In genomic region chr7:91034459-91035368, GRCh38 we compare ENCODE assay signal across 8 cellular contexts.
DNase-seq lines count a peak whose midpoint lies in the region; ATAC-seq and TF ChIP-seq lines count a peak whose summit lies in the region.

No MANE protein-coding gene starts in this region.

- H3K27ac Mint-ChIP-seq in endodermal cell: no peak overlapping the region

- no peaks in the 10 kb centered on the region for H3K27me3 ChIP-seq in ACC112 (ENCODE audit: insufficient read depth, low read length)
- H3K27me3 ChIP-seq in PC-9 (ENCODE audit: insufficient read depth, low read depth): no peaks in the 10 kb centered on the region
- no peaks in the 10 kb centered on the region for H3K27me3 ChIP-seq in endodermal cell (ENCODE audit: control insufficient read depth, insufficient read depth, low read length, poor library complexity, severe bottlenecking)
- H3K27me3 ChIP-seq in effector memory CD4-positive, alpha-beta T cell (replicated peaks; ENCODE audit: control insufficient read depth, insufficient read depth, low read length, poor library complexity, severe bottlenecking): no peaks in the 10 kb centered on the region

- no peak overlapping the region for H3K4me3 Mint-ChIP-seq in endodermal cell

- H3K9me3 Mint-ChIP-seq in endodermal cell: peaks cover 2% of the 10 kb centered on the region

- BruUV-seq in PC-9 (replicated peaks; lab: Mats Ljungman, UMichigan): no TSS peak

- no peaks in the 10 kb centered on the region for H3K36me3 Mint-ChIP-seq in endodermal cell (ENCODE audit: low read depth)

- intact Hi-C loops in PC-9 (cut with micrococcal nuclease; ENCODE audit: unreplicated experiment): loop anchor here (1.0 to 5.0 kb wide), 5 partner anchors 406 to 882 kb away; partner anchors contain the start of gene STEAP1

- H3K4me1 ChIP-seq in ACC112 (ENCODE audit: control insufficient read depth, insufficient read depth, low read length, unreplicated experiment) (peaks cover 5% of the 10 kb centered on the region), PC-9 (replicated peaks; ENCODE audit: insufficient read depth) (no peaks in the 10 kb centered on the region), endodermal cell (ENCODE audit: control insufficient read depth, insufficient read depth, low read length) (no peaks in the 10 kb centered on the region)
- no peaks in the 10 kb centered on the region for H3K4me1 ChIP-seq in effector memory CD4-positive, alpha-beta T cell (ENCODE audit: control insufficient read depth, insufficient read depth, low read length, poor library complexity, severe bottlenecking)

- H3K27ac ChIP-seq in ACC112 (ENCODE audit: low read depth, low read length): 0 out of 2 replicates have a peak overlapping the region, but pooled peaks have one; percentile 4
- no peak overlapping the region for H3K27ac ChIP-seq in PC-9
- no peak overlapping the region for H3K27ac ChIP-seq in endodermal cell (ENCODE audit: low read depth, low read length)
- no peak overlapping the region for H3K27ac ChIP-seq in effector memory CD4-positive, alpha-beta T cell (ENCODE audit: insufficient read depth, low read length, poor library complexity, severe bottlenecking)

- DNase-seq in LHCN-M2 (ENCODE audit: low read depth): peak; percentile 68
- peak in 1 of 2 experiments; percentile 42 for DNase-seq in PC-9
- peak; percentile 85 for DNase-seq in endodermal cell
- peak; percentile 59 for DNase-seq in mucosa of gallbladder (ENCODE audit: low spot score)
- DNase-seq in effector memory CD4-positive, alpha-beta T cell: no peak

- H3K9me2 ChIP-seq in PC-9 (ENCODE audit: insufficient read depth): no peaks in the 10 kb centered on the region

- H3K4me1 Mint-ChIP-seq in endodermal cell: peaks cover 10% of the 10 kb centered on the region

- TF ChIP-seq CTCF in GM12873 (IDR thresholded peaks at IDR 0.05; ENCODE audit: insufficient read depth, low read depth, low read length, missing control alignments): peak; percentile 69
- peak; percentile 53 for TF ChIP-seq CTCF in PC-9 (conservative IDR thresholded peaks at IDR 0.05)
- TF ChIP-seq CTCF in endodermal cell (conservative IDR thresholded peaks at IDR 0.05): peak; percentile 89

- H3F3A ChIP-seq in PC-9 (ENCODE audit: insufficient read depth, low read depth): no peaks in the 10 kb centered on the region

- H3K9ac ChIP-seq in endodermal cell (ENCODE audit: extremely low read depth, low read length, poor library complexity, severe bottlenecking): no peak overlapping the region

- peaks cover 9% of the 10 kb centered on the region for H3K27me3 Mint-ChIP-seq in endodermal cell (ENCODE audit: insufficient read depth)

- CTCF ChIA-PET in PC-9 (lab: Charles Lee): interaction anchor here (0.6 to 1.1 kb wide), 6 partner anchors 16 to 579 kb away, joined by 3 to 16 read pairs (median 4); no protein-coding TSS in a partner anchor

- H3K9me3 ChIP-seq in PC-9 (ENCODE audit: insufficient read depth, low read depth) (no peaks in the 10 kb centered on the region), endodermal cell (ENCODE audit: control insufficient read depth, low read length) (no peaks in the 10 kb centered on the region)
- no peaks in the 10 kb centered on the region for H3K9me3 ChIP-seq in effector memory CD4-positive, alpha-beta T cell (ENCODE audit: control insufficient read depth, low read length)

- H3K4me3 ChIP-seq in ACC112 (ENCODE audit: low read depth, low read length): no peak overlapping the region
- no peak overlapping the region for H3K4me3 ChIP-seq in PC-9
- no peak overlapping the region for H3K4me3 ChIP-seq in endodermal cell (ENCODE audit: low read length)
- H3K4me3 ChIP-seq in effector memory CD4-positive, alpha-beta T cell (ENCODE audit: insufficient read depth, low read depth, low read length, poor library complexity, severe bottlenecking): no peak overlapping the region

- H3K36me3 ChIP-seq in ACC112 (ENCODE audit: insufficient read depth, low read length): no peaks in the 10 kb centered on the region
- no peaks in the 10 kb centered on the region for H3K36me3 ChIP-seq in PC-9 (ENCODE audit: low read depth)
- no peaks in the 10 kb centered on the region for H3K36me3 ChIP-seq in endodermal cell (ENCODE audit: control insufficient read depth, insufficient read depth, low read length)
- no peaks in the 10 kb centered on the region for H3K36me3 ChIP-seq in effector memory CD4-positive, alpha-beta T cell (ENCODE audit: control insufficient read depth, insufficient read depth, low read length)

- POLR2A ChIA-PET in PC-9 (lab: Charles Lee; ENCODE audit: unreplicated experiment): no interaction called here

- H2AFZ ChIP-seq in ACC112 (ENCODE audit: low read length, unreplicated experiment) (no peak overlapping the region), PC-9 (no peak overlapping the region)

- H3K79me2 ChIP-seq in ACC112 (ENCODE audit: control insufficient read depth, insufficient read depth, low read length, unreplicated experiment): no peaks in the 10 kb centered on the region
- H3K79me2 ChIP-seq in PC-9 (ENCODE audit: low read depth): no peaks in the 10 kb centered on the region

- no peak for ATAC-seq in GM18873 (IDR thresholded peaks at IDR 0.05; ENCODE audit: low FRiP score, unreplicated experiment)

- no peak overlapping the region for H3K4me2 ChIP-seq in PC-9

- WGBS in endodermal cell (ENCODE audit: insufficient coverage in 1 of 2, insufficient read length in 1 of 2), 2 experiments: 62% methylated on average over 1 of the region's 1 CpG; no CpG with 5 or more reads in 1 of the 2 experiments

- no peaks in the 10 kb centered on the region for H4K20me1 ChIP-seq in PC-9 (ENCODE audit: insufficient read depth)

Comparison
In these comparisons a context has a peak if more than half of its experiments do, and no peak if none do; other contexts are left out.
1. DNase-seq: peak in LHCN-M2 (single experiment), endodermal cell (single experiment) and mucosa of gallbladder (single experiment); none in effector memory CD4-positive, alpha-beta T cell (0 of 3).
2. Peak in every context shown above with its lines, with median percentiles within 50 percentile points of each other: CTCF ChIP-seq.